8 cellular contexts compared by ENCODE assay signal in genomic region chr12:26226629-26227375, GRCh38. TPM values are rescaled to one million over a fixed set of nuclear protein-coding genes. Genes with fewer than 3 reads are reported as not detected.
A peak's percentile ranks its signal among the peaks of the same experiment; 100 is the strongest.
DNase-seq lines count a peak whose midpoint lies in the region; ATAC-seq and TF ChIP-seq lines count a peak whose summit lies in the region.

No MANE protein-coding gene starts in this region.

- H3K27me3 Mint-ChIP-seq in neural progenitor cell (ENCODE audit: insufficient read depth, low read depth): peaks cover 16% of the 10 kb centered on the region

- H3K4me3 ChIP-seq in SK-N-SH (ENCODE audit: low read depth in 2 of 2, low read length in 1 of 2) (peak overlapping the region; percentile 28 to 49), neural progenitor cell (peak overlapping the region; percentile 48), Karpas-422 (ENCODE audit: low read length) (no peak overlapping the region)

- H3K9me3 Mint-ChIP-seq in neural progenitor cell: no peaks in the 10 kb centered on the region

- H3K79me2 ChIP-seq in SK-N-SH (ENCODE audit: insufficient read depth) (no peaks in the 10 kb centered on the region), neural progenitor cell (ENCODE audit: low read depth) (no peaks in the 10 kb centered on the region), Karpas-422 (ENCODE audit: low read length) (no peaks in the 10 kb centered on the region)

- 19% methylated on average over 27 of the region's 45 CpGs for WGBS in SK-N-SH (ENCODE audit: low lambda C conversion rate)

- no peak for ATAC-seq in GM21737 (IDR thresholded peaks at IDR 0.05; ENCODE audit: unreplicated experiment)
- no peak for ATAC-seq in HG02852 (IDR thresholded peaks at IDR 0.05; ENCODE audit: unreplicated experiment)

- POLR2A ChIA-PET in SK-N-SH (lab: Yijun Ruan, JAX): interaction anchor here (0.7 kb wide), 1 partner anchor 31 kb away, joined by 3 read pairs; the partner anchor contains the start of gene SSPN

- H3K27ac ChIP-seq in SK-N-SH (ENCODE audit: low read depth in 2 of 2, low read length in 1 of 2): no peak overlapping the region
- H3K27ac ChIP-seq in neural progenitor cell: no peak overlapping the region
- no peak overlapping the region for H3K27ac ChIP-seq in Karpas-422 (ENCODE audit: low read length)

- H3K36me3 ChIP-seq in SK-N-SH (replicated peaks in 1 of 2; ENCODE audit: control insufficient read depth in 1 of 2, insufficient read depth in 2 of 2, low read length in 1 of 2) (no peaks in the 10 kb centered on the region), neural progenitor cell (no peaks in the 10 kb centered on the region), Karpas-422 (ENCODE audit: insufficient read depth, low read length) (no peaks in the 10 kb centered on the region)

- no peaks in the 10 kb centered on the region for H4K20me1 ChIP-seq in SK-N-SH (ENCODE audit: insufficient read depth)
- no peaks in the 10 kb centered on the region for H4K20me1 ChIP-seq in neural progenitor cell (ENCODE audit: low read depth)
- no peaks in the 10 kb centered on the region for H4K20me1 ChIP-seq in Karpas-422 (ENCODE audit: insufficient read depth, low read depth, low read length)

- no peaks in the 10 kb centered on the region for H3F3A ChIP-seq in SK-N-SH (replicated peaks; ENCODE audit: insufficient read depth)
- peaks cover 6% of the 10 kb centered on the region for H3F3A ChIP-seq in neural progenitor cell (ENCODE audit: low read depth)

- H3K4me3 Mint-ChIP-seq in neural progenitor cell: peak overlapping the region; percentile 82

- H3K9me3 ChIP-seq in SK-N-SH: no peaks in the 10 kb centered on the region
- no peaks in the 10 kb centered on the region for H3K9me3 ChIP-seq in neural progenitor cell (ENCODE audit: low read depth)
- H3K9me3 ChIP-seq in Karpas-422 (ENCODE audit: low read length): no peaks in the 10 kb centered on the region

- H2AFZ ChIP-seq in SK-N-SH (ENCODE audit: low read depth) (peak overlapping the region; percentile 88), neural progenitor cell (replicated peaks) (peak overlapping the region; percentile 18), Karpas-422 (ENCODE audit: low read length) (no peak overlapping the region)

- no peak overlapping the region for H3K27ac Mint-ChIP-seq in neural progenitor cell

- DNase-seq in H4 (ENCODE audit: low spot score): peak; percentile 54
- DNase-seq in SK-N-SH: peak; percentile 73
- DNase-seq in foreskin melanocyte: peak; percentile 10
- DNase-seq in neural progenitor cell (ENCODE audit: low spot score): peak; percentile 82
- no peak for DNase-seq in Karpas-422
- no peak for DNase-seq in NCI-H1436 treated with DMSO at 0.1 percent for 48 hours (lab: John Stamatoyannopoulos, UW)

- H3K4me2 ChIP-seq in SK-N-SH (peak overlapping the region; percentile 75), neural progenitor cell (peak overlapping the region; percentile 87), Karpas-422 (ENCODE audit: low read depth, low read length, poor library complexity, severe bottlenecking) (no peak overlapping the region)

- CTCF ChIA-PET in SK-N-SH (lab: Yijun Ruan, JAX): interaction anchor here (1.2 to 1.7 kb wide), 2 partner anchors 32 to 104 kb away, joined by 4 to 8 read pairs; no protein-coding TSS in a partner anchor

- H3K9ac ChIP-seq in SK-N-SH: peak overlapping the region; percentile 21; the same call in 1 of the 2 replicates
- H3K9ac ChIP-seq in neural progenitor cell: no peak overlapping the region
- H3K9ac ChIP-seq in Karpas-422 (ENCODE audit: low read length): no peak overlapping the region

- no peaks in the 10 kb centered on the region for H3K27me3 ChIP-seq in SK-N-SH (ENCODE audit: insufficient read depth)
- H3K27me3 ChIP-seq in neural progenitor cell: peaks cover 67% of the 10 kb centered on the region
- H3K27me3 ChIP-seq in Karpas-422 (ENCODE audit: low read length): no peaks in the 10 kb centered on the region

- peaks cover 11% of the 10 kb centered on the region for H3K4me1 Mint-ChIP-seq in neural progenitor cell

- TF ChIP-seq RAD21 in SK-N-SH (IDR thresholded peaks at IDR 0.05; ENCODE audit: low read length): no peak

- TF ChIP-seq CTCF in SK-N-SH (IDR thresholded peaks at IDR 0.05) (no peak), neural progenitor cell (IDR thresholded peaks at IDR 0.05) (no peak)

- H3K4me1 ChIP-seq in SK-N-SH (ENCODE audit: control insufficient read depth in 1 of 2, insufficient read depth in 2 of 2, low read depth in 1 of 2, low read length in 1 of 2) (peaks cover 0 to 10% of the 10 kb centered on the region in 2 experiments; a peak in 2 of 4 replicates), neural progenitor cell (no peaks in the 10 kb centered on the region), Karpas-422 (ENCODE audit: low read length) (no peaks in the 10 kb centered on the region)

- H3K36me3 Mint-ChIP-seq in neural progenitor cell: no peaks in the 10 kb centered on the region

- H3K9me2 ChIP-seq in SK-N-SH: no peaks in the 10 kb centered on the region
- H3K9me2 ChIP-seq in Karpas-422 (replicated peaks; ENCODE audit: insufficient read depth, low read length): no peaks in the 10 kb centered on the region

- no peak for TF ChIP-seq EP300 in SK-N-SH (IDR thresholded peaks at IDR 0.05; ENCODE audit: borderline replicate concordance in 1 of 2, low read depth in 1 of 2, low read length in 1 of 2)

TF ChIP-seq in SK-N-SH, 30 proteins besides CTCF, POLR2A, EP300 and RAD21:
- no peak for TF ChIP-seq POLR2AphosphoS5 (IDR thresholded peaks at IDR 0.05; ENCODE audit: low read depth, low read length)
- TF ChIP-seq RCOR1 (IDR thresholded peaks at IDR 0.05; ENCODE audit: low read length): 0 out of 2 replicates have a peak, but pooled peaks have one; percentile 13
- no peak for TF ChIP-seq RXRA (IDR thresholded peaks at IDR 0.05; ENCODE audit: borderline replicate concordance, low read depth)
- TF ChIP-seq MAX (IDR thresholded peaks at IDR 0.05; ENCODE audit: low read depth): peak; percentile 64; the same call in 1 of the 2 replicates
- TF ChIP-seq MXI1 (IDR thresholded peaks at IDR 0.05; ENCODE audit: low read depth, low read length): peak; percentile 32; the same call in 1 of the 2 replicates

RNA-seq across cellular contexts. Expression of gene SSPN, which starts 31.4 kb away (rescaled TPM):
- 0.31 and 1.0 TPM in 2 replicates for total RNA-seq in H4 (2014; rRNA removed; shearing (Covaris generic))
- 5.9 and 11.7 TPM in 2 replicates for polyA plus RNA-seq in SK-N-SH (2012; rRNA removed)
- 7.9 and 9.7 TPM in 2 replicates for polyA plus RNA-seq in SK-N-SH (2012; cell fraction: cytosol; rRNA removed)
- polyA plus RNA-seq in SK-N-SH (2012; cell fraction: nucleus; rRNA removed): 5.4 and 7.4 TPM in 2 replicates
- total RNA-seq in neural progenitor cell (ENCODE audit: low replicate concordance): 0.50 and 0.84 TPM in 2 replicates
- not detected in 2 replicates for total RNA-seq in Karpas-422 (2014; rRNA removed; shearing (Covaris generic); ENCODE audit: low replicate concordance)

Comparison
In these comparisons a context has a peak if more than half of its experiments do, and no peak if none do; other contexts are left out.
1. DNase-seq: peak in H4 (single experiment), SK-N-SH (single experiment), foreskin melanocyte (single experiment) and neural progenitor cell (single experiment); none in Karpas-422 (single experiment) and NCI-H1436 treated with DMSO at 0.1 percent for 48 hours (single experiment).